In genomic region chr16:89890886-89891657, GRCh38 we compare ENCODE assay signal across 28 cellular contexts. TPM values are rescaled to one million over a fixed set of nuclear protein-coding genes. Genes with fewer than 3 reads are reported as not detected.
A peak's percentile ranks its signal among the peaks of the same experiment; 100 is the strongest.
DNase-seq lines count a peak whose midpoint lies in the region; ATAC-seq and TF ChIP-seq lines count a peak whose summit lies in the region.
"Had no signal": no experiment of that assay in that cellular context is flagged by ENCODE, and none has a peak within 500 bp of the region (broad histone marks: within the 10 kb centered on the region; RNA-seq: fewer than 3 reads in every experiment).

No MANE protein-coding gene starts in this region.

- H3K36me3 Mint-ChIP-seq in activated naive CD4-positive, alpha-beta T cell treated with anti-CD3 and anti-CD28 coated beads, Interleukin-2, amount 10 ng/mL, durations not matched to agents 7 days and 5 days, result peaks cover 38% of the 10 kb centered on the region
- H3K36me3 Mint-ChIP-seq in activated naive CD4-positive, alpha-beta T cell treated with anti-CD3 and anti-CD28 coated beads, Interleukin-2, amount 50 U/mL, for 72 hours, result peaks cover 0 to 10% of the 10 kb centered on the region in 2 donors
- peaks cover 29% of the 10 kb centered on the region for H3K36me3 Mint-ChIP-seq in WTC11
- H3K36me3 Mint-ChIP-seq in endodermal cell (ENCODE audit: low read depth), result peaks cover 73% of the 10 kb centered on the region

- H3K4me1 Mint-ChIP-seq in activated naive CD4-positive, alpha-beta T cell treated with anti-CD3 and anti-CD28 coated beads, Interleukin-2, amount 10 ng/mL, durations not matched to agents 7 days and 5 days, result peaks cover 12% of the 10 kb centered on the region
- H3K4me1 Mint-ChIP-seq in WTC11 (no peaks in the 10 kb centered on the region), endodermal cell (no peaks in the 10 kb centered on the region)

- POLR2A ChIA-PET in WTC11 (lab: Charles Lee), result no interaction called here

- H3K4me3 ChIP-seq in endodermal cell (ENCODE audit: low read length) (no peak overlapping the region), GM23248 (no peak overlapping the region)
- H3K4me3 ChIP-seq: A549, right lobe of liver, tibial artery had no signal

- no peaks in the 10 kb centered on the region for H3K27me3 Mint-ChIP-seq in activated naive CD4-positive, alpha-beta T cell treated with anti-CD3 and anti-CD28 coated beads, Interleukin-2, amount 10 ng/mL, durations not matched to agents 7 days and 5 days
- no peaks in the 10 kb centered on the region for H3K27me3 Mint-ChIP-seq in WTC11 (ENCODE audit: low read depth)
- no peaks in the 10 kb centered on the region for H3K27me3 Mint-ChIP-seq in endodermal cell (ENCODE audit: insufficient read depth)
- H3K27me3 Mint-ChIP-seq: CD4-positive, alpha-beta memory T cell; progenitor cell of endocrine pancreas had no signal

- no peaks in the 10 kb centered on the region for H3F3A ChIP-seq in GM23248 (ENCODE audit: insufficient read depth)

- CTCF ChIA-PET in activated naive CD4-positive, alpha-beta T cell treated with anti-CD3 and anti-CD28 coated beads, Interleukin-2, amount 10 ng/mL, durations not matched to agents 7 days and 5 days (lab: Charles Lee), result interaction anchor here (1.9 kb wide), 1 partner anchor 19 kb away, joined by 5 read pairs; no protein-coding TSS in a partner anchor
- CTCF ChIA-PET in WTC11 (lab: Charles Lee), result interaction anchor here (1.0 to 1.8 kb wide), 2 partner anchors 19 to 28 kb away, joined by 3 to 11 read pairs; partner anchors contain the start of gene MC1R

- no peaks in the 10 kb centered on the region for H3K4me1 ChIP-seq in endodermal cell (ENCODE audit: control insufficient read depth, insufficient read depth, low read length)
- no peaks in the 10 kb centered on the region for H3K4me1 ChIP-seq in GM23248 (ENCODE audit: insufficient read depth)
- H3K4me1 ChIP-seq: A549, right lobe of liver, tibial artery had no signal

- H4K20me1 ChIP-seq in GM23248 (ENCODE audit: insufficient read depth), result no peaks in the 10 kb centered on the region

- TF ChIP-seq CTCF in WTC11 (IDR thresholded peaks at IDR 0.05) (no peak), endodermal cell (conservative IDR thresholded peaks at IDR 0.05) (no peak), omental fat pad (IDR thresholded peaks at IDR 0.05) (no peak)

- WGBS in endodermal cell (ENCODE audit: insufficient coverage in 1 of 2, insufficient read length in 1 of 2), 2 experiments, result 92 to 95% methylated on average over 10 to 16 of the region's 16 CpGs
- WGBS in GM23248 (ENCODE audit: low coverage in 1 of 2, low lambda C conversion rate in 2 of 2, missing lambda C conversion rate in 2 of 2), 2 experiments, result 91% methylated on average over 14 to 16 of the region's 16 CpGs

- H3K9ac ChIP-seq in endodermal cell (ENCODE audit: extremely low read depth, low read length, poor library complexity, severe bottlenecking) (no peak overlapping the region), GM23248 (no peak overlapping the region)

- in situ Hi-C loops in GM23248 (cut with MboI), result no loop called here

- H3K36me3 ChIP-seq in endodermal cell (ENCODE audit: control insufficient read depth, insufficient read depth, low read length) (peaks cover 58% of the 10 kb centered on the region), GM23248 (ENCODE audit: low read depth) (peaks cover 32% of the 10 kb centered on the region)

- H3K27ac ChIP-seq in endodermal cell (ENCODE audit: low read depth, low read length), result no peak overlapping the region
- no peak overlapping the region for H3K27ac ChIP-seq in GM23248
- H3K27ac ChIP-seq: A549, neutrophil, right lobe of liver, tibial artery had no signal

- H3K27ac Mint-ChIP-seq in activated naive CD4-positive, alpha-beta T cell treated with anti-CD3 and anti-CD28 coated beads, Interleukin-2, amount 10 ng/mL, durations not matched to agents 7 days and 5 days, result peak overlapping the region; percentile 45
- peak overlapping the region in 1 of 2 donors; percentile 65 for H3K27ac Mint-ChIP-seq in activated naive CD4-positive, alpha-beta T cell treated with anti-CD3 and anti-CD28 coated beads, Interleukin-2, amount 50 U/mL, for 72 hours
- peak overlapping the region; percentile 70 for H3K27ac Mint-ChIP-seq in WTC11
- H3K27ac Mint-ChIP-seq in endodermal cell, result peak overlapping the region; percentile 59
- H3K27ac Mint-ChIP-seq: progenitor cell of endocrine pancreas had no signal

- H3K9me3 Mint-ChIP-seq in activated naive CD4-positive, alpha-beta T cell treated with anti-CD3 and anti-CD28 coated beads, Interleukin-2, amount 10 ng/mL, durations not matched to agents 7 days and 5 days, result no peaks in the 10 kb centered on the region
- no peaks in the 10 kb centered on the region for H3K9me3 Mint-ChIP-seq in activated naive CD4-positive, alpha-beta T cell treated with anti-CD3 and anti-CD28 coated beads, Interleukin-2, amount 50 U/mL, for 72 hours
- H3K9me3 Mint-ChIP-seq in WTC11 (no peaks in the 10 kb centered on the region), endodermal cell (no peaks in the 10 kb centered on the region)

- no peak for DNase-seq in activated naive CD4-positive, alpha-beta T cell treated with anti-CD3 and anti-CD28 coated beads, Interleukin-2, amount 10 ng/mL, durations not matched to agents 7 days and 5 days
- no peak for DNase-seq in activated naive CD4-positive, alpha-beta T cell treated with anti-CD3 and anti-CD28 coated beads, Interleukin-2, amount 50 U/mL, for 72 hours (ENCODE audit: low spot score in 2 of 2)
- DNase-seq in WTC11 (ENCODE audit: low spot score), result no peak
- no peak for DNase-seq in endodermal cell
- no peak for DNase-seq in omental fat pad (ENCODE audit: low spot score)
- DNase-seq in NCI-H524 treated with DMSO at 0.1 percent for 48 hours (lab: John Stamatoyannopoulos, UW), result no peak
- no peak for DNase-seq in NCI-H510A treated with DMSO at 0.1 percent for 48 hours (lab: John Stamatoyannopoulos, UW)
- DNase-seq in GM23248, result no peak
- DNase-seq: activated CD4-positive, alpha-beta T cell treated with anti-CD3 and anti-CD28 coated beads for 4 hours; activated gamma-delta T cell; activated T-cell treated with anti-CD3 and anti-CD28 coated beads, Interleukin-2, amount 50 U/mL, for 1 hour; CD4-positive, alpha-beta memory T cell; cerebellar nuclear complex; glutamatergic neuron; GOT3; KG1; mesendoderm; NCI-H1092 treated with DMSO at 0.1 percent for 48 hours; NCI-H187; NCI-H2171 treated with DMSO at 0.1 percent for 48 hours; NCI-H524; right lobe of liver; tibial artery had no signal

- H2AFZ ChIP-seq in GM23248, result no peak overlapping the region

- H3K4me3 Mint-ChIP-seq in activated naive CD4-positive, alpha-beta T cell treated with anti-CD3 and anti-CD28 coated beads, Interleukin-2, amount 10 ng/mL, durations not matched to agents 7 days and 5 days, result no peak overlapping the region
- H3K4me3 Mint-ChIP-seq in WTC11, result no peak overlapping the region
- H3K4me3 Mint-ChIP-seq in endodermal cell, result no peak overlapping the region
- H3K4me3 Mint-ChIP-seq: CD4-positive, alpha-beta memory T cell had no signal

- ATAC-seq in activated naive CD4-positive, alpha-beta T cell treated with anti-CD3 and anti-CD28 coated beads, Interleukin-2, amount 50 U/mL, for 72 hours, result no peak
- ATAC-seq in WTC11 (no peak), omental fat pad (ENCODE audit: low FRiP score) (peak; percentile 44)
- ATAC-seq: A549, left lobe of liver, SK-N-SH treated with all-trans-retinoic acid at 6 μM for 48 hours had no signal

- H3K9me3 ChIP-seq in endodermal cell (ENCODE audit: control insufficient read depth, low read length) (no peaks in the 10 kb centered on the region), GM23248 (ENCODE audit: low read depth) (no peaks in the 10 kb centered on the region)
- H3K9me3 ChIP-seq: A549, neutrophil, right lobe of liver, tibial artery had no signal

- no peaks in the 10 kb centered on the region for H3K9me2 ChIP-seq in GM23248 (ENCODE audit: insufficient read depth)

- H3K27me3 ChIP-seq in endodermal cell (ENCODE audit: control insufficient read depth, insufficient read depth, low read length, poor library complexity, severe bottlenecking) (no peaks in the 10 kb centered on the region), GM23248 (replicated peaks; ENCODE audit: insufficient read depth) (no peaks in the 10 kb centered on the region)
- H3K27me3 ChIP-seq: neutrophil, right lobe of liver, tibial artery had no signal

- no peak overlapping the region for H3K4me2 ChIP-seq in GM23248 (ENCODE audit: unreplicated experiment)
- H3K4me2 ChIP-seq: A549 had no signal

- H3K79me2 ChIP-seq in GM23248 (ENCODE audit: insufficient read depth), result peaks cover 84% of the 10 kb centered on the region

RNA-seq across cellular contexts. Expression of gene TCF25, which starts 17.7 kb away (rescaled TPM):
- total RNA-seq in activated naive CD4-positive, alpha-beta T cell treated with anti-CD3 and anti-CD28 coated beads, Interleukin-2, amount 50 U/mL, for 72 hours, result 100 to 1,000 TPM; 167 to 235 TPM
- 113 to 155 TPM (median 127 TPM) in 3 replicates for total RNA-seq in WTC11 (2021)
- total RNA-seq in endodermal cell, result 100 to 1,000 TPM; 172 to 176 TPM
- polyA plus RNA-seq in endodermal cell (2013, experiment 1 of 2), result 131 TPM
- polyA plus RNA-seq in endodermal cell (2013, experiment 2 of 2), result 130 TPM
- 100 to 1,000 TPM; 123 to 202 (median 160) TPM for total RNA-seq in omental fat pad
- total RNA-seq in GM23248 (2014; rRNA removed; shearing (Covaris generic)), result 143 and 166 TPM in 2 replicates
- polyA plus RNA-seq in GM23248 (2016; fragmentation: Nextera tagmentation; extraction: Ambion mirVana), result 162 and 165 TPM in 2 replicates

RNA-seq across cellular contexts. Expression of gene MC1R, which starts 27.6 kb away (rescaled TPM):
- total RNA-seq in activated naive CD4-positive, alpha-beta T cell treated with anti-CD3 and anti-CD28 coated beads, Interleukin-2, amount 50 U/mL, for 72 hours, result 1 to 10 TPM; 4.6 to 5.1 TPM
- total RNA-seq in WTC11 (2021) (3.4 to 3.8 TPM (median 3.5 TPM) in 3 replicates), endodermal cell (1 to 10 TPM; 3.4 to 4.8 TPM), omental fat pad (1 to 10 TPM; 2.5 to 7.4 (median 6.0) TPM)
- polyA plus RNA-seq in endodermal cell (2013, experiment 1 of 2), result 2.7 TPM
- 2.9 TPM for polyA plus RNA-seq in endodermal cell (2013, experiment 2 of 2)
- 5.6 and 7.7 TPM in 2 replicates for total RNA-seq in GM23248 (2014; rRNA removed; shearing (Covaris generic))
- polyA plus RNA-seq in GM23248 (2016; fragmentation: Nextera tagmentation; extraction: Ambion mirVana), result 3.8 and 4.0 TPM in 2 replicates

RNA-seq across cellular contexts. Expression of gene TUBB3, which starts 32.1 kb away (rescaled TPM):
- 10 to 100 TPM in 1 of 2 donors, not detected in 1; 10.2 TPM for total RNA-seq in activated naive CD4-positive, alpha-beta T cell treated with anti-CD3 and anti-CD28 coated beads, Interleukin-2, amount 50 U/mL, for 72 hours
- total RNA-seq in WTC11 (2021) (150 to 209 TPM (median 163 TPM) in 3 replicates), endodermal cell (100 to 1,000 TPM; 109 to 140 TPM), omental fat pad (10 to 100 TPM in 2 of 4 donors, 1 to 10 TPM in 2; 2.8 to 34.9 (median 10.5) TPM)
- 466 TPM for polyA plus RNA-seq in endodermal cell (2013, experiment 1 of 2)
- 448 TPM for polyA plus RNA-seq in endodermal cell (2013, experiment 2 of 2)
- 215 and 225 TPM in 2 replicates for total RNA-seq in GM23248 (2014; rRNA removed; shearing (Covaris generic))
- 95.8 and 96.4 TPM in 2 replicates for polyA plus RNA-seq in GM23248 (2016; fragmentation: Nextera tagmentation; extraction: Ambion mirVana)
- polyA plus RNA-seq: CD4-positive, alpha-beta memory T cell had no signal

RNA-seq across cellular contexts. Expression of gene DEF8, which starts 57.5 kb away (rescaled TPM):
- 10 to 100 TPM in 1 of 2 donors, 1 to 10 TPM in 1; 5.1 to 22.8 TPM for total RNA-seq in activated naive CD4-positive, alpha-beta T cell treated with anti-CD3 and anti-CD28 coated beads, Interleukin-2, amount 50 U/mL, for 72 hours
- 64.5 to 64.7 TPM (median 64.6 TPM) in 3 replicates for total RNA-seq in WTC11 (2021)
- 10 to 100 TPM; 74.9 to 81.2 TPM for total RNA-seq in endodermal cell
- polyA plus RNA-seq in endodermal cell (2013, experiment 1 of 2), result 53.8 TPM
- polyA plus RNA-seq in endodermal cell (2013, experiment 2 of 2), result 53.3 TPM
- total RNA-seq in omental fat pad, result 10 to 100 TPM; 57.2 to 94.4 (median 80.6) TPM
- 65.8 and 106 TPM in 2 replicates for total RNA-seq in GM23248 (2014; rRNA removed; shearing (Covaris generic))
- polyA plus RNA-seq in GM23248 (2016; fragmentation: Nextera tagmentation; extraction: Ambion mirVana), result 85.3 and 88.9 TPM in 2 replicates
